ENCODE assay signal across 1 cellular context in genomic region chr16:87362828-87363559, GRCh38.
TF ChIP-seq lines count a peak whose summit lies in the region.

No MANE protein-coding gene starts in this region.

TF ChIP-seq in K562, 482 proteins besides CTCF, POLR2A, EP300 and RAD21:
- peak; percentile 57; the same call in 1 of the 2 replicates for TF ChIP-seq NFIC (IDR thresholded peaks at IDR 0.05)
